In the genomic region with DNA sequence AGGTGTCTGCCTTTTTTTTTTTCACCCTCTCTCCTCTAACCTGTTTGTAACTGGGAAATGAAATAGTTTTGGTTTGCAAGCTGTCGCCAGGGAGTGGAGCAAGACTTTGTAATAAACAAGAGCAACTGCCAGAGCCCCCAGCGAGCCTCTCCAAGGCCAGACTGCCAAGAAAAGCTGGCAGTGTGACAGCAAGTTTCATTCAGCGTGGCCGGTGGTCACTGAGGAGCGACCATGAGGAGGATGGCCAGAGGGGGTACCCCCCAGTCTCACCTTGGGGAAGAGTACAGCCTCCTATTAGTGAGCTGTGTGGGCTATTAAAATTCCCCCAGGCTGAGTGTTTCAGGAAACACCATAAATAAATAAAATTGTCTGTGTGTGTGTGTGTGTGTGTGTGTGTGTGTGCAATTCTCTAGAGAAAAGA, we compare ENCODE assay signal across 8 cellular contexts.
DNase-seq lines count a peak whose midpoint lies in the region; ATAC-seq and TF ChIP-seq lines count a peak whose summit lies in the region.

No MANE protein-coding gene starts in this region.

- no peak for TF ChIP-seq CTCF in GM12865 (IDR thresholded peaks at IDR 0.05; ENCODE audit: insufficient read depth, low read depth, low read length, missing control alignments)

- H3K4me3 ChIP-seq in GM12865 (ENCODE audit: low read depth, low read length) (no peak overlapping the region), skin epidermis (no peak overlapping the region)

- H3K27ac ChIP-seq in skin epidermis: peak overlapping the region in 17 of 21 experiments; percentile 0 to 71 (median 45)

- DNase-seq in GM12865 (ENCODE audit: low read depth) (peak; percentile 14), SKM-1 treated with dmso at 0.1 percent for 144 hours (lab: John Stamatoyannopoulos, UW; ENCODE audit: unreplicated experiment) (peak; percentile 7), hepatic stellate cell (ENCODE audit: low spot score) (peak; percentile 8)
- no peak for DNase-seq in effector CD8-positive, alpha-beta T cell (lab: John Stamatoyannopoulos, UW)
- no peak for DNase-seq in activated T-cell treated with anti-CD3 and anti-CD28 coated beads, Interleukin-2, amount 50 U/mL, for 1 hour

- ATAC-seq in GM21737 (IDR thresholded peaks at IDR 0.05; ENCODE audit: unreplicated experiment) (no peak), GM19023 (IDR thresholded peaks at IDR 0.05; ENCODE audit: unreplicated experiment) (no peak)

Comparison
In these comparisons a context has a peak if more than half of its experiments do, and no peak if none do; other contexts are left out.
1. DNase-seq: peak in GM12865 (single experiment), SKM-1 treated with dmso at 0.1 percent for 144 hours (single experiment) and hepatic stellate cell (single experiment); none in effector CD8-positive, alpha-beta T cell (single experiment) and activated T-cell treated with anti-CD3 and anti-CD28 coated beads, Interleukin-2, amount 50 U/mL, for 1 hour (single experiment).